In genomic region chr18:3305933-3306332, GRCh38 we compare ENCODE assay signal across 2 cellular contexts.
TF ChIP-seq lines count a peak whose summit lies in the region.

No MANE protein-coding gene starts in this region.

TF ChIP-seq in PFSK-1, 5 proteins besides CTCF, POLR2A, EP300 and RAD21:
- TF ChIP-seq FOXP2 (optimal IDR thresholded peaks at IDR 0.05; ENCODE audit: borderline replicate concordance, extremely low read depth, extremely low read length, insufficient read depth) (peak; percentile 49), POLR2AphosphoS5 (IDR thresholded peaks at IDR 0.05; ENCODE audit: low read depth, low read length) (no peak)

TF ChIP-seq in GM12878, 131 proteins besides CTCF, POLR2A, EP300 and RAD21:
- TF ChIP-seq GATAD2B (conservative IDR thresholded peaks at IDR 0.05; ENCODE audit: low read depth): no peak
- no peak for TF ChIP-seq ASH2L (IDR thresholded peaks at IDR 0.05; ENCODE audit: borderline replicate concordance, low read depth)
